Comparison of ENCODE assay signal across 9 cellular contexts in genomic region chr19:45515807-45516401, GRCh38. TPM values are rescaled to one million over a fixed set of nuclear protein-coding genes. Genes with fewer than 3 reads are reported as not detected.
DNase-seq lines count a peak whose midpoint lies in the region; ATAC-seq and TF ChIP-seq lines count a peak whose summit lies in the region.
"Had no signal": no experiment of that assay in that cellular context is flagged by ENCODE, and none has a peak within 500 bp of the region (broad histone marks: within the 10 kb centered on the region; RNA-seq: fewer than 3 reads in every experiment).

No MANE protein-coding gene starts in this region.

- H3K79me2 ChIP-seq in osteoblast (ENCODE audit: insufficient read depth, low read length): peaks cover 80% of the 10 kb centered on the region

- TF ChIP-seq POLR2A in right lobe of liver (IDR thresholded peaks at IDR 0.05) (no peak), body of pancreas (IDR thresholded peaks at IDR 0.05) (no peak)

- intact Hi-C loops in Right ventricle myocardium inferior (cut with DNase I) (no loop called here), cardiac septum (cut with DNase I) (no loop called here), right lobe of liver (cut with DNase I) (no loop called here), upper lobe of right lung (cut with DNase I) (no loop called here), body of pancreas (cut with DNase I) (loop anchor here (10.0 kb wide), 1 partner anchor 59 kb away; no protein-coding TSS in a partner anchor)

- H4K20me1 ChIP-seq in osteoblast (ENCODE audit: insufficient read depth, low read length): peaks cover 62% of the 10 kb centered on the region

- ATAC-seq in Right ventricle myocardium inferior (peak; percentile 15), right lobe of liver (peak; percentile 6 to 54 (median 34)), upper lobe of right lung (peak; percentile 69), HG03025 (IDR thresholded peaks at IDR 0.05; ENCODE audit: low FRiP score, unreplicated experiment) (no peak), body of pancreas (no peak)
- ATAC-seq in activated naive CD8-positive, alpha-beta T cell treated with anti-CD3 and anti-CD28 coated beads, Interleukin-2, amount 50 U/mL, for 24 hours: peak; percentile 5

- H3K27ac Mint-ChIP-seq in activated naive CD8-positive, alpha-beta T cell treated with anti-CD3 and anti-CD28 coated beads, Interleukin-2, amount 50 U/mL, for 24 hours: peak overlapping the region; percentile 76

- H3K27ac ChIP-seq in right lobe of liver: peak overlapping the region; percentile 36 to 62 (median 44)
- H3K27ac ChIP-seq in upper lobe of right lung: peak overlapping the region; percentile 81
- no peak overlapping the region for H3K27ac ChIP-seq in osteoblast (ENCODE audit: low read depth, low read length)
- peak overlapping the region in 2 of 4 donors; percentile 61 to 64 for H3K27ac ChIP-seq in body of pancreas

- no peak for DNase-seq in Right ventricle myocardium inferior (ENCODE audit: missing footprints)
- DNase-seq in cardiac septum (ENCODE audit: low spot score): no peak
- DNase-seq in activated naive CD8-positive, alpha-beta T cell treated with anti-CD3 and anti-CD28 coated beads, Interleukin-2, amount 50 U/mL, for 24 hours: no peak
- DNase-seq in right lobe of liver: peak in 1 of 3 donors; percentile 65
- peak; percentile 80 for DNase-seq in upper lobe of right lung
- no peak for DNase-seq in osteoblast (ENCODE audit: insufficient read length, low spot score, missing footprints)
- DNase-seq in body of pancreas: no peak
- DNase-seq: NCI-H1048 had no signal

- WGBS in right lobe of liver (ENCODE audit: insufficient coverage, low coverage, low lambda C conversion rate, missing lambda C conversion rate): 77% methylated on average over 2 of the region's 9 CpGs
- WGBS in body of pancreas, 2 donors: 72 to 73% methylated on average over 7 to 9 of the region's 9 CpGs

- H3K4me3 Mint-ChIP-seq in activated naive CD8-positive, alpha-beta T cell treated with anti-CD3 and anti-CD28 coated beads, Interleukin-2, amount 50 U/mL, for 24 hours: peak overlapping the region; percentile 37

- no peaks in the 10 kb centered on the region for H3K27me3 Mint-ChIP-seq in activated naive CD8-positive, alpha-beta T cell treated with anti-CD3 and anti-CD28 coated beads, Interleukin-2, amount 50 U/mL, for 24 hours

- H2AFZ ChIP-seq in osteoblast (ENCODE audit: low read length): no peak overlapping the region

- H3K36me3 ChIP-seq in right lobe of liver (peaks cover 0 to 17% (median 6%) of the 10 kb centered on the region in 4 donors), upper lobe of right lung (peaks cover 31% of the 10 kb centered on the region), osteoblast (ENCODE audit: insufficient read depth, low read length) (peaks cover 25% of the 10 kb centered on the region), body of pancreas (replicated peaks in 1 of 2; ENCODE audit: insufficient read depth in 1 of 2, low read depth in 2 of 2) (peaks cover 0 to 4% of the 10 kb centered on the region in 2 donors)

- H3K4me1 ChIP-seq in right lobe of liver (peaks cover 0 to 23% (median 6%) of the 10 kb centered on the region in 4 donors), upper lobe of right lung (peaks cover 37% of the 10 kb centered on the region), osteoblast (ENCODE audit: insufficient read depth, low read length) (no peaks in the 10 kb centered on the region), body of pancreas (peaks cover 26% of the 10 kb centered on the region)

- H3K4me3 ChIP-seq in right lobe of liver (peak overlapping the region in 1 of 3 donors; percentile 4), upper lobe of right lung (no peak overlapping the region), osteoblast (ENCODE audit: insufficient read depth, low read length) (no peak overlapping the region), body of pancreas (no peak overlapping the region)

- H3K27me3 ChIP-seq in right lobe of liver (no peaks in the 10 kb centered on the region), upper lobe of right lung (no peaks in the 10 kb centered on the region), osteoblast (ENCODE audit: insufficient read depth, low read length) (no peaks in the 10 kb centered on the region), body of pancreas (no peaks in the 10 kb centered on the region)

- peaks cover 34% of the 10 kb centered on the region for H3K36me3 Mint-ChIP-seq in activated naive CD8-positive, alpha-beta T cell treated with anti-CD3 and anti-CD28 coated beads, Interleukin-2, amount 50 U/mL, for 24 hours (ENCODE audit: low read depth)

- H3K4me1 Mint-ChIP-seq in activated naive CD8-positive, alpha-beta T cell treated with anti-CD3 and anti-CD28 coated beads, Interleukin-2, amount 50 U/mL, for 24 hours: peaks cover 52% of the 10 kb centered on the region

- H3K9me3 Mint-ChIP-seq in activated naive CD8-positive, alpha-beta T cell treated with anti-CD3 and anti-CD28 coated beads, Interleukin-2, amount 50 U/mL, for 24 hours: no peaks in the 10 kb centered on the region

- no peak overlapping the region for H3K4me2 ChIP-seq in osteoblast (ENCODE audit: insufficient read depth, low read length)

- no peaks in the 10 kb centered on the region for H3K9me3 ChIP-seq in right lobe of liver
- H3K9me3 ChIP-seq in upper lobe of right lung: no peaks in the 10 kb centered on the region
- no peaks in the 10 kb centered on the region for H3K9me3 ChIP-seq in osteoblast (ENCODE audit: low read depth, low read length)
- H3K9me3 ChIP-seq in body of pancreas: no peaks in the 10 kb centered on the region

- no peak for TF ChIP-seq CTCF in right lobe of liver (IDR thresholded peaks at IDR 0.05)
- no peak for TF ChIP-seq CTCF in upper lobe of right lung (IDR thresholded peaks at IDR 0.05)
- no peak for TF ChIP-seq CTCF in osteoblast (IDR thresholded peaks at IDR 0.05; ENCODE audit: extremely low read depth, low read depth, low read length)
- no peak for TF ChIP-seq CTCF in body of pancreas (IDR thresholded peaks at IDR 0.05)

RNA-seq across cellular contexts. Expression of gene VASP, which starts 8.6 kb away (rescaled TPM):
- total RNA-seq in Right ventricle myocardium inferior (49.0 TPM), cardiac septum (60.4 TPM), right lobe of liver (10 to 100 TPM; 19.4 to 64.1 (median 30.6) TPM), upper lobe of right lung (155 TPM), osteoblast (50.1 and 71.3 TPM in 2 replicates), body of pancreas (10 to 100 TPM; 27.0 to 29.7 TPM)

RNA-seq across cellular contexts. Expression of gene PPM1N, which starts 17.7 kb away (rescaled TPM):
- total RNA-seq in Right ventricle myocardium inferior (0.65 TPM), cardiac septum (0.59 TPM), right lobe of liver (1 to 10 TPM in 2 of 6 experiments, under 1 TPM in 3, not detected in 1; 0.32 to 2.0 (median 0.51) TPM), upper lobe of right lung (0.67 TPM), osteoblast (0.29 and 0.36 TPM in 2 replicates), body of pancreas (not detected)

RNA-seq across cellular contexts. Expression of gene RTN2, which starts 19.1 kb away (rescaled TPM):
- 30.6 TPM for total RNA-seq in Right ventricle myocardium inferior
- 15.1 TPM for total RNA-seq in cardiac septum
- 1 to 10 TPM; 1.5 to 7.2 (median 2.9) TPM for total RNA-seq in right lobe of liver
- 13.3 TPM for total RNA-seq in upper lobe of right lung
- total RNA-seq in osteoblast: 6.2 TPM in 2 replicates
- total RNA-seq in body of pancreas: 1 to 10 TPM; 2.9 to 5.6 TPM

RNA-seq across cellular contexts. Expression of gene FOSB, which starts 48.1 kb away (rescaled TPM):
- 0.32 TPM for total RNA-seq in Right ventricle myocardium inferior
- total RNA-seq in cardiac septum: 0.94 TPM
- total RNA-seq in right lobe of liver: 1 to 10 TPM in 1 of 6 experiments, under 1 TPM in 5; 0.19 to 1.2 (median 0.44) TPM
- total RNA-seq in upper lobe of right lung: 3.6 TPM
- 3.3 and 3.8 TPM in 2 replicates for total RNA-seq in osteoblast
- 10 to 100 TPM in 1 of 2 donors, 1 to 10 TPM in 1; 4.2 to 84.7 TPM for total RNA-seq in body of pancreas

Comparison
In these comparisons a context has a peak if more than half of its experiments do, and no peak if none do; other contexts are left out.
1. ATAC-seq: peak in Right ventricle myocardium inferior (single experiment), activated naive CD8-positive, alpha-beta T cell treated with anti-CD3 and anti-CD28 coated beads, Interleukin-2, amount 50 U/mL, for 24 hours (single experiment), right lobe of liver (4 of 4) and upper lobe of right lung (single experiment); none in HG03025 (single experiment) and body of pancreas (single experiment).